ENCODE assay signal across 23 cellular contexts in the genomic region with DNA sequence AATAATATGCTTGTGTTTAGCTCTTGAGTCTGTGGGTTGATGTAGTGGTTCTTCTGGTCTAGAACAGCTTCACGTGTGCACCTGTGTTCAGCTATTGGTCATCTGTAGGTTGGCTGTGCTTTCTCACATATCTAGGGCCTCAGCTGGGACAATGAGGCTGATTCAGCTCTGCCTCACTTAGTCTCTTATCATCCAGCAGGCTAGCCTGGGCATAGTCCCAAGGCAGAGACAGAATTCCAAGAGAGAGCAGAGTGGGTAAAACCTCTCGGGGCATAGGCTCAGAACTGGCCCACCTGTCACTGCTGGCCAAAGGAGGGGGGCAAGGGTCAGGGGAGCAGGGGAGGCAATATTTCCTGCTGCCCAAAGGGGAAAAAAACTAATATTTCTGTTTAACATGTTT. TPM values are rescaled to one million over a fixed set of nuclear protein-coding genes. Genes with fewer than 3 reads are reported as not detected.
A peak's percentile ranks its signal among the peaks of the same experiment; 100 is the strongest.
DNase-seq lines count a peak whose midpoint lies in the region; ATAC-seq and TF ChIP-seq lines count a peak whose summit lies in the region.
"Had no signal": no experiment of that assay in that cellular context is flagged by ENCODE, and none has a peak within 500 bp of the region (broad histone marks: within the 10 kb centered on the region; RNA-seq: fewer than 3 reads in every experiment).

No MANE protein-coding gene starts in this region.

- DNase-seq in NCI-H226: peak; percentile 55
- peak; percentile 17 for DNase-seq in kidney tubule cell (ENCODE audit: low spot score)
- no peak for DNase-seq in spleen
- DNase-seq in stimulated activated naive CD8-positive, alpha-beta T cell treated with anti-CD3 and anti-CD28 coated beads, Interleukin-15, amount 100 ng/mL, for 72 hours: no peak
- DNase-seq in iPS-NIHi11 (ENCODE audit: low spot score): no peak
- DNase-seq: activated CD8-positive, alpha-beta T cell treated with anti-CD3 and anti-CD28 coated beads for 36 hours; activated T-cell treated with anti-CD3 and anti-CD28 coated beads, Interleukin-2, amount 50 U/mL, for 48 hours; BE2C; Caco-2; NCI-H1417 treated with DMSO at 0.1 percent for 48 hours; NCI-H2107; NCI-H510A treated with DMSO at 0.1 percent for 48 hours; psoas muscle; T1000 had no signal

- TF ChIP-seq POLR2A in spleen (IDR thresholded peaks at IDR 0.05): no peak

- H3K4me2 ChIP-seq in BLaER1: peak overlapping the region; percentile 83
- H3K4me2 ChIP-seq: A549 had no signal

- H3K4me3 ChIP-seq in BLaER1: no peak overlapping the region
- no peak overlapping the region for H3K4me3 ChIP-seq in spleen
- H3K4me3 ChIP-seq: A549, HAP-1, psoas muscle had no signal

- H3K4me1 Mint-ChIP-seq in stimulated activated naive CD8-positive, alpha-beta T cell treated with anti-CD3 and anti-CD28 coated beads, Interleukin-15, amount 100 ng/mL, for 72 hours: peaks cover 6% of the 10 kb centered on the region

- no peaks in the 10 kb centered on the region for H3K36me3 ChIP-seq in BLaER1
- H3K36me3 ChIP-seq in spleen: no peaks in the 10 kb centered on the region
- H3K36me3 ChIP-seq: BE2C, HAP-1 had no signal

- ATAC-seq in esophagus mucosa: peak; percentile 32
- no peak for ATAC-seq in stimulated activated naive CD8-positive, alpha-beta T cell treated with anti-CD3 and anti-CD28 coated beads, Interleukin-15, amount 100 ng/mL, for 72 hours
- no peak for ATAC-seq in HG02610 (IDR thresholded peaks at IDR 0.05; ENCODE audit: unreplicated experiment)
- ATAC-seq: A549; activated CD8-positive, alpha-beta T cell treated with anti-CD3 and anti-CD28 coated beads for 36 hours; activated naive CD4-positive, alpha-beta T cell treated with anti-CD3 and anti-CD28 coated beads, Interleukin-2, amount 50 U/mL, for 72 hours; left lobe of liver; psoas muscle had no signal

- peaks cover 16% of the 10 kb centered on the region for H3K4me1 ChIP-seq in BLaER1
- peaks cover 0 to 19% (median 16%) of the 10 kb centered on the region in 6 donors for H3K4me1 ChIP-seq in spleen
- H3K4me1 ChIP-seq: BE2C, psoas muscle had no signal

- H3K9me3 Mint-ChIP-seq in stimulated activated naive CD8-positive, alpha-beta T cell treated with anti-CD3 and anti-CD28 coated beads, Interleukin-15, amount 100 ng/mL, for 72 hours: no peaks in the 10 kb centered on the region
- H3K9me3 Mint-ChIP-seq: activated CD8-positive, alpha-beta T cell treated with anti-CD3 and anti-CD28 coated beads for 36 hours; activated naive CD4-positive, alpha-beta T cell treated with anti-CD3 and anti-CD28 coated beads, Interleukin-2, amount 50 U/mL, for 72 hours; dendritic cell treated with granulocyte-macrophage colony-stimulating factor and Interleukin-4, amounts not matched to agents 40 ng/mL and 50 ng/mL, for 4 days; neural crest cell had no signal

- peaks cover 10% of the 10 kb centered on the region for H3K27me3 ChIP-seq in BLaER1
- H3K27me3 ChIP-seq in spleen (replicated peaks in 1 of 7): peaks cover 0 to 95% (median 15%) of the 10 kb centered on the region in 7 donors
- H3K27me3 ChIP-seq: BE2C had no signal

- H3K27ac Mint-ChIP-seq in stimulated activated naive CD8-positive, alpha-beta T cell treated with anti-CD3 and anti-CD28 coated beads, Interleukin-15, amount 100 ng/mL, for 72 hours: no peak overlapping the region
- H3K27ac Mint-ChIP-seq: activated CD8-positive, alpha-beta T cell treated with anti-CD3 and anti-CD28 coated beads for 36 hours; activated naive CD4-positive, alpha-beta T cell treated with anti-CD3 and anti-CD28 coated beads, Interleukin-2, amount 50 U/mL, for 72 hours; dendritic cell treated with granulocyte-macrophage colony-stimulating factor and Interleukin-4, amounts not matched to agents 40 ng/mL and 50 ng/mL, for 4 days had no signal

- H3K4me3 Mint-ChIP-seq in stimulated activated naive CD8-positive, alpha-beta T cell treated with anti-CD3 and anti-CD28 coated beads, Interleukin-15, amount 100 ng/mL, for 72 hours: no peak overlapping the region
- H3K4me3 Mint-ChIP-seq: activated CD8-positive, alpha-beta T cell treated with anti-CD3 and anti-CD28 coated beads for 36 hours; dendritic cell treated with granulocyte-macrophage colony-stimulating factor and Interleukin-4, amounts not matched to agents 40 ng/mL and 50 ng/mL, for 4 days; neural crest cell had no signal

- H3K9me3 ChIP-seq in BLaER1: no peaks in the 10 kb centered on the region
- H3K9me3 ChIP-seq in spleen: no peaks in the 10 kb centered on the region
- H3K9me3 ChIP-seq: A549, BE2C, Caco-2, HAP-1, psoas muscle had no signal

- no peaks in the 10 kb centered on the region for H4K20me1 ChIP-seq in BLaER1

- intact Hi-C loops in spleen (cut with DNase I; ENCODE audit: low total_unique reads): no loop called here

- H3K27ac ChIP-seq in BLaER1: no peak overlapping the region
- H3K27ac ChIP-seq in spleen: no peak overlapping the region
- H3K27ac ChIP-seq: A549, psoas muscle had no signal

- peaks cover 94% of the 10 kb centered on the region for H3K27me3 Mint-ChIP-seq in stimulated activated naive CD8-positive, alpha-beta T cell treated with anti-CD3 and anti-CD28 coated beads, Interleukin-15, amount 100 ng/mL, for 72 hours

- WGBS in spleen, 5 donors: 85 to 98% (median 94%) methylated on average over 2 of the region's 2 CpGs

- H3K9ac ChIP-seq in BLaER1: no peak overlapping the region

- no peak for TF ChIP-seq CTCF in spleen (IDR thresholded peaks at IDR 0.05 in 8 of 11, conservative IDR thresholded peaks at IDR 0.05 in 3 of 11)

RNA-seq across cellular contexts. Expression of gene MXI1, which starts 32.0 kb away (rescaled TPM):
- total RNA-seq in esophagus mucosa (35.8 TPM), spleen (10 to 100 TPM; 10.6 to 49.4 (median 20.7) TPM)
- polyA plus RNA-seq in spleen: 1 to 10 TPM; 6.8 to 9.8 (median 8.8) TPM

Comparison
In these comparisons a context has a peak if more than half of its experiments do, and no peak if none do; other contexts are left out.
1. DNase-seq: peak in NCI-H226 (single experiment) and kidney tubule cell (single experiment); none in spleen (single experiment), stimulated activated naive CD8-positive, alpha-beta T cell treated with anti-CD3 and anti-CD28 coated beads, Interleukin-15, amount 100 ng/mL, for 72 hours (0 of 2) and iPS-NIHi11 (single experiment).